ENCODE assay signal across 11 cellular contexts in genomic region chr2:224518806-224519580, GRCh38.
DNase-seq lines count a peak whose midpoint lies in the region; ATAC-seq and TF ChIP-seq lines count a peak whose summit lies in the region.
"Had no signal": no experiment of that assay in that cellular context is flagged by ENCODE, and none has a peak within 500 bp of the region (broad histone marks: within the 10 kb centered on the region; RNA-seq: fewer than 3 reads in every experiment).

No MANE protein-coding gene starts in this region.

- ATAC-seq in HG03342 (IDR thresholded peaks at IDR 0.05; ENCODE audit: unreplicated experiment): no peak
- no peak for ATAC-seq in GM21576 (IDR thresholded peaks at IDR 0.05; ENCODE audit: unreplicated experiment)

- DNase-seq in EH (ENCODE audit: low read depth) (peak; percentile 78), NAMALWA (ENCODE audit: low spot score) (peak; percentile 52), cardiac fibroblast (ENCODE audit: low read depth in 2 of 2) (peak; percentile 75 to 80), non-pigmented ciliary epithelial cell (ENCODE audit: low read depth) (peak; percentile 65), midbrain (lab: John Stamatoyannopoulos, UW) (no peak)
- no peak for DNase-seq in activated CD4-positive, alpha-beta T cell treated with anti-CD3 and anti-CD28 coated beads for 1 hour
- DNase-seq: adrenal gland, posterior cingulate gyrus had no signal

- no peak for TF ChIP-seq CTCF in cardiac fibroblast (IDR thresholded peaks at IDR 0.05; ENCODE audit: low read depth, low read length)

- no peak overlapping the region for H3K4me3 ChIP-seq in cardiac fibroblast (replicated peaks in 1 of 2; ENCODE audit: low read depth in 2 of 2, low read length in 2 of 2)
- H3K4me3 ChIP-seq: adrenal gland, HAP-1 had no signal

Comparison
In these comparisons a context has a peak if more than half of its experiments do, and no peak if none do; other contexts are left out.
1. DNase-seq: peak in EH (single experiment), NAMALWA (single experiment), cardiac fibroblast (2 of 2) and non-pigmented ciliary epithelial cell (single experiment); none in activated CD4-positive, alpha-beta T cell treated with anti-CD3 and anti-CD28 coated beads for 1 hour (single experiment) and midbrain (single experiment).